In genomic region chr2:239424337-239425045, GRCh38 we compare ENCODE assay signal across 18 cellular contexts.
"Had no signal": no experiment of that assay in that cellular context is flagged by ENCODE, and none has a peak within 500 bp of the region (broad histone marks: within the 10 kb centered on the region; RNA-seq: fewer than 3 reads in every experiment).

No MANE protein-coding gene starts in this region.

- H3K9ac ChIP-seq: SK-N-SH had no signal

- H3K4me2 ChIP-seq: SK-N-SH had no signal

- DNase-seq: KBM-7, MV-4-11, NCI-H1048, NCI-H1105, NCI-H1417, NCI-H1436 treated with DMSO at 0.1 percent for 48 hours, NCI-H1694, NCI-H187 treated with DMSO at 0.1 percent for 48 hours, NCI-H2081, NCI-H2107, NCI-H2227 treated with DMSO at 0.1 percent for 48 hours, NCI-H524, NCI-H526 treated with DMSO at 0.1 percent for 48 hours, NCI-H774, SHP77, SK-N-SH had no signal

- H3K27ac ChIP-seq: HL-60, RWPE1 had no signal

- H3K9me3 ChIP-seq: SK-N-SH had no signal
